ENCODE assay signal across 17 cellular contexts in the genomic region with DNA sequence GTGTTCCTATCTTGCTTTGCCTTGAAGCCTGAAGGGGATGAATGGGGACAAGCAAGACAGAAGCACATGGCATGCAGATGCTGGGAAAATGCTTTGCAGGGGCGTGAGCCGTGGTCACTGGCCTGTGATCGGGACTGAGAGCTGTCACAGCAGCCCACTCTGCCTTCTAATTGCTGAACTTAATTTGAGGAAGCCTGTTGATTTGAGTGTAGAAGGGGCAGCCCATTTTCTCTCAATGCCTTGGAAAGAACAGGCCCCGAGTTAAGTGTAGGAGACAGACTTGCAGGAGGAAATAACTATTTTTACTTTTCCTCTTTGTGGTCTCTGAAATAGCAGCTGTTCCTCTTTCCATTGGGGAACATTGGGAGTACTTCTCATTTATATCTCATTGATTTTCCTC. TPM values are rescaled to one million over a fixed set of nuclear protein-coding genes. Genes with fewer than 3 reads are reported as not detected.
DNase-seq lines count a peak whose midpoint lies in the region; ATAC-seq and TF ChIP-seq lines count a peak whose summit lies in the region.
"Had no signal": no experiment of that assay in that cellular context is flagged by ENCODE, and none has a peak within 500 bp of the region (broad histone marks: within the 10 kb centered on the region; RNA-seq: fewer than 3 reads in every experiment).

No MANE protein-coding gene starts in this region.

- H3K36me3 ChIP-seq in left ventricle myocardium inferior = peaks cover 41% of the 10 kb centered on the region
- peaks cover 0 to 59% (median 3%) of the 10 kb centered on the region in 6 donors for H3K36me3 ChIP-seq in spleen
- H3K36me3 ChIP-seq: thyroid gland had no signal

- intact Hi-C loops in left ventricle myocardium inferior (cut with micrococcal nuclease) = no loop called here
- intact Hi-C loops in spleen (cut with DNase I; ENCODE audit: low total_unique reads) = no loop called here

- H3K4me1 ChIP-seq in left ventricle myocardium inferior (peaks cover 33% of the 10 kb centered on the region), spleen (peaks cover 5 to 39% (median 24%) of the 10 kb centered on the region in 6 donors)

- H3K27me3 Mint-ChIP-seq in T-helper 17 cell = no peaks in the 10 kb centered on the region
- no peaks in the 10 kb centered on the region for H3K27me3 Mint-ChIP-seq in activated naive CD8-positive, alpha-beta T cell treated with anti-CD3 and anti-CD28 coated beads, Interleukin-2, amount 50 U/mL, for 24 hours
- H3K27me3 Mint-ChIP-seq: activated naive CD8-positive, alpha-beta T cell treated with anti-CD3 and anti-CD28 coated beads, Interleukin-2, amount 10 ng/mL, durations not matched to agents 7 days and 5 days had no signal

- H3K9me3 Mint-ChIP-seq in activated naive CD8-positive, alpha-beta T cell treated with anti-CD3 and anti-CD28 coated beads, Interleukin-2, amount 50 U/mL, for 24 hours = no peaks in the 10 kb centered on the region
- H3K9me3 Mint-ChIP-seq: activated naive CD8-positive, alpha-beta T cell treated with anti-CD3 and anti-CD28 coated beads, Interleukin-2, amount 10 ng/mL, durations not matched to agents 7 days and 5 days; activated T-cell treated with anti-CD3 and anti-CD28 coated beads, Interleukin-2, amount 50 U/mL, for 72 hours; GM23338 had no signal

- WGBS in spleen, 5 donors = 20 to 50% (median 33%) methylated on average over 4 of the region's 4 CpGs

- TF ChIP-seq POLR2A in spleen (IDR thresholded peaks at IDR 0.05) = no peak

- TF ChIP-seq CTCF in left ventricle myocardium inferior (IDR thresholded peaks at IDR 0.05; ENCODE audit: borderline replicate concordance) (no peak), spleen (IDR thresholded peaks at IDR 0.05 in 8 of 11, conservative IDR thresholded peaks at IDR 0.05 in 3 of 11) (no peak)

- no peaks in the 10 kb centered on the region for H3K27me3 ChIP-seq in left ventricle myocardium inferior (ENCODE audit: low read depth)
- H3K27me3 ChIP-seq in spleen (replicated peaks in 1 of 7) = no peaks in the 10 kb centered on the region
- H3K27me3 ChIP-seq: esophagus muscularis mucosa, thyroid gland had no signal

- H3K4me3 ChIP-seq in left ventricle myocardium inferior = no peak overlapping the region
- peak overlapping the region in 1 of 8 donors; percentile 26 for H3K4me3 ChIP-seq in spleen
- H3K4me3 ChIP-seq: esophagus muscularis mucosa, GM23338, thyroid gland had no signal

- H3K4me1 Mint-ChIP-seq in T-helper 17 cell = peaks cover 2% of the 10 kb centered on the region
- H3K4me1 Mint-ChIP-seq in activated naive CD8-positive, alpha-beta T cell treated with anti-CD3 and anti-CD28 coated beads, Interleukin-2, amount 50 U/mL, for 24 hours = peaks cover 2% of the 10 kb centered on the region
- H3K4me1 Mint-ChIP-seq: activated naive CD8-positive, alpha-beta T cell treated with anti-CD3 and anti-CD28 coated beads, Interleukin-2, amount 10 ng/mL, durations not matched to agents 7 days and 5 days; GM23338; WTC11 had no signal

- H3K27ac Mint-ChIP-seq in T-helper 17 cell = peak overlapping the region; percentile 45
- no peak overlapping the region for H3K27ac Mint-ChIP-seq in activated naive CD8-positive, alpha-beta T cell treated with anti-CD3 and anti-CD28 coated beads, Interleukin-2, amount 50 U/mL, for 24 hours
- H3K27ac Mint-ChIP-seq: activated naive CD8-positive, alpha-beta T cell treated with anti-CD3 and anti-CD28 coated beads, Interleukin-2, amount 10 ng/mL, durations not matched to agents 7 days and 5 days; activated T-cell treated with anti-CD3 and anti-CD28 coated beads, Interleukin-2, amount 50 U/mL, for 72 hours; GM23338; WTC11 had no signal

- no peak for ATAC-seq in T-helper 17 cell
- ATAC-seq in activated naive CD8-positive, alpha-beta T cell treated with anti-CD3 and anti-CD28 coated beads, Interleukin-2, amount 50 U/mL, for 24 hours = no peak
- ATAC-seq in HG03280 (IDR thresholded peaks at IDR 0.05; ENCODE audit: unreplicated experiment) = no peak
- ATAC-seq: activated T-cell treated with anti-CD3 and anti-CD28 coated beads, Interleukin-2, amount 50 U/mL, for 72 hours; GM23338; WTC11 had no signal

- H3K27ac ChIP-seq in left ventricle myocardium inferior (replicated peaks) (peak overlapping the region; percentile 71), spleen (peak overlapping the region in 7 of 8 donors; percentile 30 to 87 (median 81))
- H3K27ac ChIP-seq: thyroid gland had no signal

- no peaks in the 10 kb centered on the region for H3K9me3 ChIP-seq in T-helper 17 cell (ENCODE audit: control insufficient read depth, low read length, poor library complexity, severe bottlenecking)
- H3K9me3 ChIP-seq in left ventricle myocardium inferior (replicated peaks) = no peaks in the 10 kb centered on the region
- H3K9me3 ChIP-seq in spleen = no peaks in the 10 kb centered on the region
- H3K9me3 ChIP-seq: esophagus muscularis mucosa, thyroid gland had no signal

- no peak overlapping the region for H3K4me3 Mint-ChIP-seq in T-helper 17 cell
- H3K4me3 Mint-ChIP-seq in activated naive CD8-positive, alpha-beta T cell treated with anti-CD3 and anti-CD28 coated beads, Interleukin-2, amount 50 U/mL, for 24 hours = no peak overlapping the region
- H3K4me3 Mint-ChIP-seq: activated naive CD8-positive, alpha-beta T cell treated with anti-CD3 and anti-CD28 coated beads, Interleukin-2, amount 10 ng/mL, durations not matched to agents 7 days and 5 days; activated T-cell treated with anti-CD3 and anti-CD28 coated beads, Interleukin-2, amount 50 U/mL, for 72 hours; GM23338; WTC11 had no signal

- peaks cover 6% of the 10 kb centered on the region for H3K36me3 Mint-ChIP-seq in T-helper 17 cell (ENCODE audit: low read depth)
- H3K36me3 Mint-ChIP-seq in activated naive CD8-positive, alpha-beta T cell treated with anti-CD3 and anti-CD28 coated beads, Interleukin-2, amount 50 U/mL, for 24 hours (ENCODE audit: low read depth) = peaks cover 39% of the 10 kb centered on the region

- DNase-seq in KG1 (lab: John Stamatoyannopoulos, UW) = peak; percentile 15
- no peak for DNase-seq in T-helper 17 cell
- no peak for DNase-seq in left ventricle myocardium inferior
- DNase-seq in spleen = no peak
- no peak for DNase-seq in activated naive CD8-positive, alpha-beta T cell treated with anti-CD3 and anti-CD28 coated beads, Interleukin-2, amount 50 U/mL, for 24 hours
- DNase-seq in NK-92 treated with Interleukin-12 subunit alpha and Interleukin-12 subunit beta, amount 100 ng/mL, for 24 hours (lab: John Stamatoyannopoulos, UW) = no peak
- DNase-seq in HPDE6-E6E7 (ENCODE audit: extremely low spot score) = no peak
- DNase-seq: activated naive CD8-positive, alpha-beta T cell treated with anti-CD3 and anti-CD28 coated beads, Interleukin-2, amount 10 ng/mL, durations not matched to agents 7 days and 5 days; activated T-cell treated with anti-CD3 and anti-CD28 coated beads, Interleukin-2, amount 50 U/mL, for 72 hours; mesendoderm; NCI-H2171 treated with DMSO at 0.1 percent for 48 hours; NCI-H748 treated with DMSO at 0.1 percent for 48 hours; thyroid gland had no signal

RNA-seq across cellular contexts. Expression of gene TBC1D1, which starts 26.1 kb away (rescaled TPM):
- total RNA-seq in T-helper 17 cell (10 to 100 TPM; 45.5 to 51.1 TPM), left ventricle myocardium inferior (129 TPM), spleen (100 to 1,000 TPM in 4 of 7 donors, 10 to 100 TPM in 3; 81.0 to 142 (median 110) TPM)
- 10 to 100 TPM; 49.3 to 68.4 (median 49.7) TPM for polyA plus RNA-seq in spleen

RNA-seq across cellular contexts. Expression of gene PGM2, which starts 38.3 kb away (rescaled TPM):
- total RNA-seq in T-helper 17 cell = 10 to 100 TPM; 14.0 to 17.7 TPM
- 11.5 TPM for total RNA-seq in left ventricle myocardium inferior
- 10 to 100 TPM; 24.6 to 43.7 (median 30.1) TPM for total RNA-seq in spleen
- 1 to 10 TPM; 5.4 to 9.5 (median 7.6) TPM for polyA plus RNA-seq in spleen
